ENCODE assay signal across 18 cellular contexts in the genomic region with DNA sequence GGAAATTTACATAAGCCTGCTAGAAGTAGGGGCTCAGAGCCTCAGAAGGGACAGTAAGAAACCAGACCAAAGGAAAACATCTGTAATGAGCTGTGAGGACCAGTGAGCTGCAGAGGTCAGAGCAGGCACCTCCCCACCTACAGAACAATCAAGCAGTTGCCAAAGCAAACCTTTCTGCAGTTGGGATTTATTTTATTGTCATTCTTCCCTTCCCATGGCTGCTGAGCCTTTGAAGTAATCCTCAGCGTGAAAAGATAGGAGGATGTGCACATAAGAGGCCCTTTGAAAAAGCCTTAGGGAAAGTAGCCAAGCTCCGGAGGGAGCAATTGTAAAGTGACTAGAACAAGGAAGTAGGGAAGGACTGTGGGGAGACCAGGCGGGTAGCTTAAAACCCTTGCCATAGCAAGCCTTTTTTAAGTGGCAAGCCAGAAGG.
DNase-seq lines count a peak whose midpoint lies in the region; ATAC-seq and TF ChIP-seq lines count a peak whose summit lies in the region.
"Had no signal": no experiment of that assay in that cellular context is flagged by ENCODE, and none has a peak within 500 bp of the region (broad histone marks: within the 10 kb centered on the region; RNA-seq: fewer than 3 reads in every experiment).

No MANE protein-coding gene starts in this region.

- ATAC-seq in GM19328 (IDR thresholded peaks at IDR 0.05; ENCODE audit: unreplicated experiment): no peak
- ATAC-seq in HG03565 (IDR thresholded peaks at IDR 0.05; ENCODE audit: unreplicated experiment): no peak
- ATAC-seq: left lobe of liver had no signal

- no peaks in the 10 kb centered on the region for H3K79me2 ChIP-seq in neural progenitor cell (ENCODE audit: low read depth)

- WGBS in esophagus, 2 donors: 49 to 53% methylated on average over 3 of the region's 3 CpGs

- no peaks in the 10 kb centered on the region for H3K4me1 ChIP-seq in esophagus (ENCODE audit: control insufficient read depth in 2 of 2, insufficient read depth in 2 of 2, low read length in 1 of 2)
- peaks cover 36% of the 10 kb centered on the region for H3K4me1 ChIP-seq in neural progenitor cell
- H3K4me1 ChIP-seq: SJSA1 had no signal

- peaks cover 44% of the 10 kb centered on the region for H3K4me1 Mint-ChIP-seq in neural progenitor cell

- peaks cover 33% of the 10 kb centered on the region for H3F3A ChIP-seq in neural progenitor cell (ENCODE audit: low read depth)

- no peak overlapping the region for H2AFZ ChIP-seq in neural progenitor cell (replicated peaks)

- H3K27ac ChIP-seq in esophagus (ENCODE audit: low read depth in 2 of 2, low read length in 1 of 2) (peak overlapping the region; percentile 54 to 70), neural progenitor cell (peak overlapping the region; percentile 89)
- H3K27ac ChIP-seq: SJSA1 had no signal

- no peaks in the 10 kb centered on the region for H3K9me3 ChIP-seq in esophagus (ENCODE audit: control insufficient read depth in 2 of 2, insufficient read depth in 1 of 2, low read depth in 1 of 2, low read length in 1 of 2)
- H3K9me3 ChIP-seq in neural progenitor cell (ENCODE audit: low read depth): no peaks in the 10 kb centered on the region
- H3K9me3 ChIP-seq: MG63, SJSA1 had no signal

- peak overlapping the region; percentile 97 for H3K27ac Mint-ChIP-seq in neural progenitor cell

- no peaks in the 10 kb centered on the region for H3K27me3 ChIP-seq in esophagus (ENCODE audit: control insufficient read depth in 1 of 2, insufficient read depth in 2 of 2, low read length in 2 of 2)
- H3K27me3 ChIP-seq in neural progenitor cell: no peaks in the 10 kb centered on the region
- H3K27me3 ChIP-seq: MG63, SJSA1 had no signal

- DNase-seq in ELF-1 (ENCODE audit: low read depth, low spot score): peak; percentile 88
- peak; percentile 55 for DNase-seq in SW480 (ENCODE audit: low spot score)
- peak; percentile 84 for DNase-seq in neural progenitor cell (ENCODE audit: low spot score)
- DNase-seq in 8988T: no peak
- DNase-seq in DMS114 treated with DMSO at 0.1 percent for 48 hours (lab: John Stamatoyannopoulos, UW; ENCODE audit: unreplicated experiment): no peak
- DNase-seq: activated gamma-delta T cell treated with Interleukin-2 at 50 U/mL for 16 hours; central memory CD4-positive, alpha-beta T cell; COR-L47; HCEC 1CT; MG63; NCI-H2171; occipital lobe; substantia nigra had no signal

- H3K4me3 ChIP-seq in esophagus (ENCODE audit: low read depth in 1 of 2, low read length in 2 of 2) (no peak overlapping the region), neural progenitor cell (no peak overlapping the region)
- H3K4me3 ChIP-seq: MG63, SJSA1 had no signal

- H3K36me3 ChIP-seq in esophagus (ENCODE audit: control insufficient read depth in 2 of 2, insufficient read depth in 2 of 2, low read length in 1 of 2) (no peaks in the 10 kb centered on the region), neural progenitor cell (no peaks in the 10 kb centered on the region)
- H3K36me3 ChIP-seq: MG63, SJSA1 had no signal

- peak overlapping the region; percentile 39 for H3K4me2 ChIP-seq in neural progenitor cell

- H3K9me3 Mint-ChIP-seq in neural progenitor cell: no peaks in the 10 kb centered on the region

- peaks cover 2% of the 10 kb centered on the region for H3K27me3 Mint-ChIP-seq in neural progenitor cell (ENCODE audit: insufficient read depth, low read depth)

- H3K36me3 Mint-ChIP-seq in neural progenitor cell: no peaks in the 10 kb centered on the region

- H3K4me3 Mint-ChIP-seq in neural progenitor cell: peak overlapping the region; percentile 14

- no peak overlapping the region for H3K9ac ChIP-seq in neural progenitor cell

- H4K20me1 ChIP-seq in neural progenitor cell (ENCODE audit: low read depth): no peaks in the 10 kb centered on the region

- no peak for TF ChIP-seq CTCF in neural progenitor cell (IDR thresholded peaks at IDR 0.05)

Comparison
In these comparisons a context has a peak if more than half of its experiments do, and no peak if none do; other contexts are left out.
1. DNase-seq: peak in ELF-1 (single experiment), SW480 (single experiment) and neural progenitor cell (single experiment); none in 8988T (single experiment) and DMS114 treated with DMSO at 0.1 percent for 48 hours (single experiment).